In genomic region chr10:114822771-114823463, GRCh38 we compare ENCODE assay signal across 8 cellular contexts. TPM values are rescaled to one million over a fixed set of nuclear protein-coding genes. Genes with fewer than 3 reads are reported as not detected.
DNase-seq lines count a peak whose midpoint lies in the region; ATAC-seq and TF ChIP-seq lines count a peak whose summit lies in the region.

No MANE protein-coding gene starts in this region.

- H3K27ac ChIP-seq in ACC112 (ENCODE audit: low read depth, low read length) (peak overlapping the region; percentile 98), dorsolateral prefrontal cortex (peak overlapping the region in 58 of 59 donors; percentile 29 to 97 (median 89)), upper lobe of right lung (peak overlapping the region; percentile 98)

- H3K4me3 ChIP-seq in ACC112 (ENCODE audit: low read depth, low read length) (peak overlapping the region; percentile 84), GM12865 (ENCODE audit: low read depth, low read length) (peak overlapping the region; percentile 76), NT2/D1 (ENCODE audit: insufficient read length, low read depth) (peak overlapping the region; percentile 68), dorsolateral prefrontal cortex (peak overlapping the region; percentile 62 to 95 (median 83)), upper lobe of right lung (peak overlapping the region; percentile 79)

- no peaks in the 10 kb centered on the region; the same call in 1 of the 2 replicates for H3K36me3 ChIP-seq in ACC112 (ENCODE audit: insufficient read depth, low read length)
- H3K36me3 ChIP-seq in NT2/D1 (ENCODE audit: insufficient read depth, insufficient read length, low read length), result no peaks in the 10 kb centered on the region
- H3K36me3 ChIP-seq in upper lobe of right lung, result no peaks in the 10 kb centered on the region

- H3K9ac ChIP-seq in NT2/D1 (ENCODE audit: insufficient read length, low read depth), result peak overlapping the region; percentile 80

- DNase-seq in GM12865 (ENCODE audit: low read depth) (no peak), NT2/D1 (ENCODE audit: low read depth, low spot score) (no peak), dorsolateral prefrontal cortex (no peak), medulla oblongata (ENCODE audit: extremely low spot score) (peak; percentile 56), upper lobe of right lung (no peak)
- no peak for DNase-seq in effector CD4-positive, alpha-beta T cell
- no peak for DNase-seq in stimulated activated CD4-positive, alpha-beta T cell treated with anti-CD3 and anti-CD28 coated beads, Interleukin-2, amount 100 ng/mL, for 24 hours

- ATAC-seq in upper lobe of right lung, result peak; percentile 1

- TF ChIP-seq CTCF in GM12865 (IDR thresholded peaks at IDR 0.05; ENCODE audit: insufficient read depth, low read depth, low read length, missing control alignments) (no peak), dorsolateral prefrontal cortex (IDR thresholded peaks at IDR 0.05 in 54 of 56, conservative IDR thresholded peaks at IDR 0.05 in 2 of 56; ENCODE audit: low read depth in 1 of 56, partially characterized antibody in 56 of 56) (peak in 6 of 56 donors; percentile 3 to 22 (median 10)), upper lobe of right lung (IDR thresholded peaks at IDR 0.05) (no peak)

- intact Hi-C loops in dorsolateral prefrontal cortex (cut with DNase I) (no loop called here), upper lobe of right lung (cut with DNase I) (no loop called here)

- peaks cover 36% of the 10 kb centered on the region for H3K4me1 ChIP-seq in ACC112 (ENCODE audit: control insufficient read depth, insufficient read depth, low read length, unreplicated experiment)
- no peaks in the 10 kb centered on the region for H3K4me1 ChIP-seq in NT2/D1 (ENCODE audit: insufficient read depth, insufficient read length)
- H3K4me1 ChIP-seq in upper lobe of right lung, result peaks cover 28% of the 10 kb centered on the region

- peak overlapping the region; percentile 6 for H2AFZ ChIP-seq in ACC112 (ENCODE audit: low read length, unreplicated experiment)

- 0 out of 2 replicates have a peak, but pooled peaks cover 6% of the 10 kb centered on the region for H3K9me3 ChIP-seq in NT2/D1 (ENCODE audit: insufficient read depth, low read length)
- H3K9me3 ChIP-seq in upper lobe of right lung, result no peaks in the 10 kb centered on the region

- no peaks in the 10 kb centered on the region for H3K27me3 ChIP-seq in ACC112 (ENCODE audit: insufficient read depth, low read length)
- H3K27me3 ChIP-seq in NT2/D1 (ENCODE audit: insufficient read depth, insufficient read length), result no peaks in the 10 kb centered on the region
- H3K27me3 ChIP-seq in dorsolateral prefrontal cortex, result peaks cover 0 to 2% (median 0%) of the 10 kb centered on the region in 45 donors
- H3K27me3 ChIP-seq in upper lobe of right lung, result no peaks in the 10 kb centered on the region

- peaks cover 61% of the 10 kb centered on the region for H3K79me2 ChIP-seq in ACC112 (ENCODE audit: control insufficient read depth, insufficient read depth, low read length, unreplicated experiment)

RNA-seq across cellular contexts. Expression of gene FHIP2A, which starts 1.3 kb away (rescaled TPM):
- total RNA-seq in dorsolateral prefrontal cortex (10 to 100 TPM; 18.3 to 49.6 (median 29.3) TPM), upper lobe of right lung (30.2 TPM)
